14 cellular contexts compared by ENCODE assay signal in the genomic region with DNA sequence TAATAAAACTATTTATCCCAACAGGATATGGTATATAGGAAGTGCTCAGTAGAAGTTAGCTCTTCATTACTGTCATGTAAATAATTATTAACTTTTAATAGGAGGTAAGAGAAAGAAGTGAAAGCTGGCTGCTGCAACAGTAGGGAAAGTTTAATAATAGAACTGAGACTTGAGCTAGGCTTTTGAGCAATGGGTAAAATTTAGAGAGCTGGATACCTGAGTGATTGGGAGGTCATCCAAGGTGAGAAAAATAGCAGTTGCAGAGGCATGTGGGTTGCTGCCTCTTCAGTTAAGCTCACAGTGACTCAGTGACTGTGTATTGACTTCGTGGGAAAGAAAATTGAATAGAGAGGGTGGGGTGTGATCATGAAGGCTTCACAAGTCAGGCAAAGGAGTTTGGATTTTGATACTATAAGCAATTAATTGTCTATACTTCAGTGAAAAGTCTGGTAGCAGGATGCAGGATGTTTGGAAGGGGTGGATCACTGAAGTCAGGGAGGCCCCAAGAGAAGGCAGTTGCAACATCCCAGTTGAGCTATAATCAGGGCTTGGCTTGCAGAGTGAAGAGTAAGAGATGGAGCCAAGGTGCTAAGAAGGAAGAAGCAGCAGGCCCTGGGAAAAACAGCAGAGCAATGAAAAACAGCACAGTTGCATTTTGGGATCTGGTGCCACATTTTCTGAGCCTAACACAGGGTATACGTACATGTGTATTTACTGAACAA.
A peak's percentile ranks its signal among the peaks of the same experiment; 100 is the strongest.
DNase-seq lines count a peak whose midpoint lies in the region; ATAC-seq and TF ChIP-seq lines count a peak whose summit lies in the region.
"Had no signal": no experiment of that assay in that cellular context is flagged by ENCODE, and none has a peak within 500 bp of the region (broad histone marks: within the 10 kb centered on the region; RNA-seq: fewer than 3 reads in every experiment).

No MANE protein-coding gene starts in this region.

- H3K23ac ChIP-seq in mesenchymal stem cell (ENCODE audit: low read length in 2 of 2): no peak overlapping the region

- no peak overlapping the region for H3K14ac ChIP-seq in mesenchymal stem cell (ENCODE audit: low read length in 2 of 2)

- H3K4me1 ChIP-seq in mesenchymal stem cell (ENCODE audit: control insufficient read depth, insufficient read depth, low read depth, low read length): peaks cover 3% of the 10 kb centered on the region
- no peaks in the 10 kb centered on the region for H3K4me1 ChIP-seq in naive thymus-derived CD4-positive, alpha-beta T cell (ENCODE audit: control insufficient read depth in 2 of 2, insufficient read depth in 2 of 2, low read length in 2 of 2)
- H3K4me1 ChIP-seq: parathyroid adenoma, transverse colon had no signal

- no peaks in the 10 kb centered on the region for H3K4me1 Mint-ChIP-seq in T-helper 2 cell treated with Interferon-gamma antibody and Interleukin-4, amounts not matched to agents 5 μg/mL and 100 μg/mL, for 36 hours (ENCODE audit: low read depth)
- H3K4me1 Mint-ChIP-seq in naive thymus-derived CD4-positive, alpha-beta T cell: no peaks in the 10 kb centered on the region
- H3K4me1 Mint-ChIP-seq: CD4-positive, alpha-beta memory T cell had no signal

- no peak overlapping the region for H2BK15ac ChIP-seq in mesenchymal stem cell (ENCODE audit: low read depth, poor library complexity, severe bottlenecking)

- no peaks in the 10 kb centered on the region for H3K27me3 ChIP-seq in mesenchymal stem cell (ENCODE audit: control insufficient read depth in 1 of 2, insufficient read depth in 1 of 2, low read length in 2 of 2)
- no peaks in the 10 kb centered on the region for H3K27me3 ChIP-seq in naive thymus-derived CD4-positive, alpha-beta T cell (ENCODE audit: control insufficient read depth in 2 of 2, insufficient read depth in 2 of 2, low read length in 2 of 2)
- H3K27me3 ChIP-seq: transverse colon had no signal

- no peaks in the 10 kb centered on the region for H3K36me3 Mint-ChIP-seq in T-helper 2 cell treated with Interferon-gamma antibody and Interleukin-4, amounts not matched to agents 5 μg/mL and 100 μg/mL, for 36 hours (ENCODE audit: low read depth)
- H3K36me3 Mint-ChIP-seq in naive thymus-derived CD4-positive, alpha-beta T cell: no peaks in the 10 kb centered on the region
- H3K36me3 Mint-ChIP-seq: CD4-positive, alpha-beta memory T cell had no signal

- H3K4me2 ChIP-seq in mesenchymal stem cell (ENCODE audit: low read length, poor library complexity, severe bottlenecking): no peak overlapping the region

- H3K27me3 Mint-ChIP-seq in T-helper 2 cell treated with Interferon-gamma antibody and Interleukin-4, amounts not matched to agents 5 μg/mL and 100 μg/mL, for 36 hours (ENCODE audit: low read depth): peaks cover 7% of the 10 kb centered on the region
- peaks cover 0 to 8% (median 0%) of the 10 kb centered on the region in 5 donors for H3K27me3 Mint-ChIP-seq in naive thymus-derived CD4-positive, alpha-beta T cell

- no peak overlapping the region for H3K27ac Mint-ChIP-seq in T-helper 2 cell treated with Interferon-gamma antibody and Interleukin-4, amounts not matched to agents 5 μg/mL and 100 μg/mL, for 36 hours
- H3K27ac Mint-ChIP-seq in naive thymus-derived CD4-positive, alpha-beta T cell: no peak overlapping the region
- H3K27ac Mint-ChIP-seq: CD4-positive, alpha-beta memory T cell had no signal

- no peak overlapping the region for H4K8ac ChIP-seq in mesenchymal stem cell (ENCODE audit: low read length)

- H3K4me3 ChIP-seq in epithelial cell of esophagus (ENCODE audit: low read length) (no peak overlapping the region), mesenchymal stem cell (ENCODE audit: insufficient read depth in 1 of 2, low read depth in 1 of 2, low read length in 2 of 2) (no peak overlapping the region)
- H3K4me3 ChIP-seq in naive thymus-derived CD4-positive, alpha-beta T cell (ENCODE audit: low read length): no peak overlapping the region
- H3K4me3 ChIP-seq: transverse colon had no signal

- H3K9me3 Mint-ChIP-seq in T-helper 2 cell treated with Interferon-gamma antibody and Interleukin-4, amounts not matched to agents 5 μg/mL and 100 μg/mL, for 36 hours: no peaks in the 10 kb centered on the region
- no peaks in the 10 kb centered on the region for H3K9me3 Mint-ChIP-seq in naive thymus-derived CD4-positive, alpha-beta T cell
- H3K9me3 Mint-ChIP-seq: CD4-positive, alpha-beta memory T cell had no signal

- peak overlapping the region; percentile 18 for H2AFZ ChIP-seq in mesenchymal stem cell (ENCODE audit: low read depth, low read length)
- H2AFZ ChIP-seq: parathyroid adenoma had no signal

- POLR2A ChIA-PET in naive thymus-derived CD4-positive, alpha-beta T cell (lab: Charles Lee): no interaction called here

- no peak overlapping the region for H3K4me3 Mint-ChIP-seq in T-helper 2 cell treated with Interferon-gamma antibody and Interleukin-4, amounts not matched to agents 5 μg/mL and 100 μg/mL, for 36 hours
- H3K4me3 Mint-ChIP-seq in naive thymus-derived CD4-positive, alpha-beta T cell: no peak overlapping the region
- H3K4me3 Mint-ChIP-seq: CD4-positive, alpha-beta memory T cell had no signal

- no peaks in the 10 kb centered on the region for H3K79me1 ChIP-seq in mesenchymal stem cell (replicated peaks; ENCODE audit: low read length, poor library complexity, severe bottlenecking)

- H2BK120ac ChIP-seq in mesenchymal stem cell (ENCODE audit: low read depth, low read length): no peak overlapping the region

- peak; percentile 85 for DNase-seq in epithelial cell of esophagus (ENCODE audit: low read depth)
- peak; percentile 37 for DNase-seq in mesenchymal stem cell
- no peak for DNase-seq in T-helper 2 cell treated with Interferon-gamma antibody and Interleukin-4, amounts not matched to agents 5 μg/mL and 100 μg/mL, for 36 hours (ENCODE audit: low spot score)
- DNase-seq in naive thymus-derived CD4-positive, alpha-beta T cell: no peak
- DNase-seq: activated CD8-positive, alpha-beta memory T cell treated with anti-CD3 and anti-CD28 coated beads, Interleukin-2, amount 50 U/mL, for 4 hours; CD4-positive, alpha-beta memory T cell; left colon; NCI-H2081 treated with DMSO at 0.1 percent for 48 hours; transverse colon had no signal

- no peak overlapping the region for H3K4ac ChIP-seq in mesenchymal stem cell (ENCODE audit: low read depth in 1 of 2, low read length in 2 of 2)

- H3K9ac ChIP-seq in mesenchymal stem cell (ENCODE audit: low read length): peak overlapping the region; percentile 13
- H3K9ac ChIP-seq: parathyroid adenoma had no signal

- no peak overlapping the region for H4K91ac ChIP-seq in mesenchymal stem cell (ENCODE audit: low read length)

- WGBS in mesenchymal stem cell: 79% methylated on average over 2 of the region's 2 CpGs

- no peak overlapping the region for H2BK5ac ChIP-seq in mesenchymal stem cell (ENCODE audit: low read depth, low read length, poor library complexity, severe bottlenecking)

- no peaks in the 10 kb centered on the region for H3K36me3 ChIP-seq in mesenchymal stem cell (ENCODE audit: control insufficient read depth in 1 of 2, insufficient read depth in 2 of 2, low read depth in 1 of 2, low read length in 2 of 2)
- no peaks in the 10 kb centered on the region for H3K36me3 ChIP-seq in naive thymus-derived CD4-positive, alpha-beta T cell (ENCODE audit: control insufficient read depth in 2 of 3, insufficient read depth in 3 of 3, low read length in 3 of 3)
- H3K36me3 ChIP-seq: transverse colon had no signal

- peak overlapping the region; percentile 10 for H3K27ac ChIP-seq in mesenchymal stem cell (ENCODE audit: low read length, poor library complexity, severe bottlenecking)
- no peak overlapping the region for H3K27ac ChIP-seq in naive thymus-derived CD4-positive, alpha-beta T cell (ENCODE audit: low read depth, low read length)
- H3K27ac ChIP-seq: parathyroid adenoma had no signal

- H2BK12ac ChIP-seq in mesenchymal stem cell (ENCODE audit: low read length in 2 of 2): peak overlapping the region; percentile 3 to 5

- CTCF ChIA-PET in naive thymus-derived CD4-positive, alpha-beta T cell (lab: Charles Lee): no interaction called here

- H3K18ac ChIP-seq in mesenchymal stem cell (ENCODE audit: low read depth in 1 of 2, low read length in 2 of 2): no peak overlapping the region

- H3K9me3 ChIP-seq in mesenchymal stem cell (ENCODE audit: control insufficient read depth, low read length): no peaks in the 10 kb centered on the region
- no peaks in the 10 kb centered on the region for H3K9me3 ChIP-seq in naive thymus-derived CD4-positive, alpha-beta T cell (ENCODE audit: control insufficient read depth in 2 of 3, low read length in 3 of 3)
- H3K9me3 ChIP-seq: transverse colon had no signal

- peak overlapping the region; percentile 74 for H2AK5ac ChIP-seq in mesenchymal stem cell (ENCODE audit: low read length, severe bottlenecking)

- intact Hi-C loops in naive thymus-derived CD4-positive, alpha-beta T cell (cut with micrococcal nuclease): no loop called here

- TF ChIP-seq CTCF in epithelial cell of esophagus (IDR thresholded peaks at IDR 0.05; ENCODE audit: insufficient read depth, low read depth, low read length, missing control alignments): no peak

- ATAC-seq in GM18511 (IDR thresholded peaks at IDR 0.05; ENCODE audit: unreplicated experiment) (peak; percentile 78), HG02981 (IDR thresholded peaks at IDR 0.05; ENCODE audit: unreplicated experiment) (peak; percentile 71), GM18868 (IDR thresholded peaks at IDR 0.05; ENCODE audit: unreplicated experiment) (no peak), HG02642 (IDR thresholded peaks at IDR 0.05; ENCODE audit: poor library complexity, unreplicated experiment) (no peak)
- no peak for ATAC-seq in naive thymus-derived CD4-positive, alpha-beta T cell
- ATAC-seq: left colon had no signal

Comparison
In these comparisons a context has a peak if more than half of its experiments do, and no peak if none do; other contexts are left out.
1. ATAC-seq: peak in GM18511 (single experiment) and HG02981 (single experiment); none in GM18868 (single experiment), HG02642 (single experiment) and naive thymus-derived CD4-positive, alpha-beta T cell (single experiment).
2. DNase-seq: peak in epithelial cell of esophagus (single experiment) and mesenchymal stem cell (single experiment); none in T-helper 2 cell treated with Interferon-gamma antibody and Interleukin-4, amounts not matched to agents 5 μg/mL and 100 μg/mL, for 36 hours (single experiment) and naive thymus-derived CD4-positive, alpha-beta T cell (0 of 9).